In genomic region chr6:3847521-3847920, GRCh38 we compare ENCODE assay signal across 13 cellular contexts. TPM values are rescaled to one million over a fixed set of nuclear protein-coding genes. Genes with fewer than 3 reads are reported as not detected.
A peak's percentile ranks its signal among the peaks of the same experiment; 100 is the strongest.
DNase-seq lines count a peak whose midpoint lies in the region; ATAC-seq and TF ChIP-seq lines count a peak whose summit lies in the region.
"Had no signal": no experiment of that assay in that cellular context is flagged by ENCODE, and none has a peak within 500 bp of the region (broad histone marks: within the 10 kb centered on the region; RNA-seq: fewer than 3 reads in every experiment).

No MANE protein-coding gene starts in this region.

- no peaks in the 10 kb centered on the region for H3K9me3 ChIP-seq in duodenal mucosa (ENCODE audit: control insufficient read depth in 1 of 2, low read length in 2 of 2)
- H3K9me3 ChIP-seq: adrenal gland had no signal

- intact Hi-C loops in natural killer cell (cut with micrococcal nuclease): no loop called here

- no peak for ATAC-seq in natural killer cell
- ATAC-seq in HG03565 (IDR thresholded peaks at IDR 0.05; ENCODE audit: unreplicated experiment): no peak
- no peak for ATAC-seq in HG03571 (IDR thresholded peaks at IDR 0.05; ENCODE audit: unreplicated experiment)
- ATAC-seq: K562 had no signal

- H3K4me3 Mint-ChIP-seq in activated naive CD8-positive, alpha-beta T cell: peak overlapping the region; percentile 3
- H3K4me3 Mint-ChIP-seq in activated naive CD8-positive, alpha-beta T cell treated with anti-CD3 and anti-CD28 coated beads for 36 hours: no peak overlapping the region
- no peak overlapping the region for H3K4me3 Mint-ChIP-seq in natural killer cell

- H3K27ac Mint-ChIP-seq in activated naive CD8-positive, alpha-beta T cell: no peak overlapping the region
- no peak overlapping the region for H3K27ac Mint-ChIP-seq in activated naive CD8-positive, alpha-beta T cell treated with anti-CD3 and anti-CD28 coated beads for 36 hours
- H3K27ac Mint-ChIP-seq in natural killer cell: peak overlapping the region; percentile 13 to 73

- H3K27me3 Mint-ChIP-seq in activated naive CD8-positive, alpha-beta T cell: no peaks in the 10 kb centered on the region
- no peaks in the 10 kb centered on the region for H3K27me3 Mint-ChIP-seq in activated naive CD8-positive, alpha-beta T cell treated with anti-CD3 and anti-CD28 coated beads for 36 hours
- peaks cover 4 to 14% of the 10 kb centered on the region in 2 donors for H3K27me3 Mint-ChIP-seq in natural killer cell (ENCODE audit: low read depth in 2 of 2)

- no peaks in the 10 kb centered on the region for H3K9me3 Mint-ChIP-seq in activated naive CD8-positive, alpha-beta T cell (ENCODE audit: low read depth)
- no peaks in the 10 kb centered on the region for H3K9me3 Mint-ChIP-seq in activated naive CD8-positive, alpha-beta T cell treated with anti-CD3 and anti-CD28 coated beads for 36 hours
- no peaks in the 10 kb centered on the region for H3K9me3 Mint-ChIP-seq in natural killer cell

- H3K27me3 ChIP-seq in duodenal mucosa (ENCODE audit: control insufficient read depth in 1 of 2, insufficient read depth in 2 of 2, low read length in 2 of 2): no peaks in the 10 kb centered on the region
- H3K27me3 ChIP-seq: adrenal gland had no signal

- peak overlapping the region in 1 of 2 donors; percentile 3 for H3K9ac ChIP-seq in duodenal mucosa (ENCODE audit: low read depth in 1 of 2, low read length in 2 of 2)

- H3K36me3 Mint-ChIP-seq in activated naive CD8-positive, alpha-beta T cell: peaks cover 2% of the 10 kb centered on the region
- peaks cover 21% of the 10 kb centered on the region for H3K36me3 Mint-ChIP-seq in activated naive CD8-positive, alpha-beta T cell treated with anti-CD3 and anti-CD28 coated beads for 36 hours
- H3K36me3 Mint-ChIP-seq in natural killer cell: no peaks in the 10 kb centered on the region

- peak overlapping the region; percentile 39 for H3K27ac ChIP-seq in duodenal mucosa (ENCODE audit: low read depth, low read length)

- no peak for DNase-seq in activated naive CD8-positive, alpha-beta T cell treated with anti-CD3 and anti-CD28 coated beads for 36 hours
- no peak for DNase-seq in natural killer cell
- no peak for DNase-seq in SW 1271 (lab: John Stamatoyannopoulos, UW)
- no peak for DNase-seq in cerebellar cortex (ENCODE audit: low spot score)
- DNase-seq: adrenal gland, DND-41, NCI-H1417, NCI-H510A had no signal

- H3K4me1 Mint-ChIP-seq in activated naive CD8-positive, alpha-beta T cell (ENCODE audit: low read depth): peaks cover 9% of the 10 kb centered on the region
- peaks cover 7% of the 10 kb centered on the region for H3K4me1 Mint-ChIP-seq in activated naive CD8-positive, alpha-beta T cell treated with anti-CD3 and anti-CD28 coated beads for 36 hours
- H3K4me1 Mint-ChIP-seq in natural killer cell: peaks cover 16 to 21% of the 10 kb centered on the region in 2 donors

- H3K36me3 ChIP-seq in duodenal mucosa (ENCODE audit: control insufficient read depth in 1 of 2, insufficient read depth in 2 of 2, low read length in 2 of 2): no peaks in the 10 kb centered on the region
- H3K36me3 ChIP-seq: adrenal gland had no signal

- H3K4me1 ChIP-seq in duodenal mucosa (ENCODE audit: control insufficient read depth in 1 of 2, insufficient read depth in 2 of 2, low read length in 2 of 2): peaks cover 12 to 16% of the 10 kb centered on the region in 2 donors

- no peak for TF ChIP-seq CTCF in natural killer cell (IDR thresholded peaks at IDR 0.05)

- no peak overlapping the region for H3K4me3 ChIP-seq in duodenal mucosa (ENCODE audit: low read depth in 1 of 2, low read length in 2 of 2)
- H3K4me3 ChIP-seq: adrenal gland, K562 had no signal

RNA-seq across cellular contexts. Expression of gene FAM50B, which starts 1.7 kb away (rescaled TPM):
- total RNA-seq in activated naive CD8-positive, alpha-beta T cell treated with anti-CD3 and anti-CD28 coated beads for 36 hours: 1 to 10 TPM; 8.7 TPM
- 1 to 10 TPM; 1.9 to 4.7 (median 1.9) TPM for total RNA-seq in natural killer cell

Comparison
In these comparisons a context has a peak if more than half of its experiments do, and no peak if none do; other contexts are left out.
1. H3K27ac Mint-ChIP-seq: peak in natural killer cell (2 of 2); none in activated naive CD8-positive, alpha-beta T cell (single experiment) and activated naive CD8-positive, alpha-beta T cell treated with anti-CD3 and anti-CD28 coated beads for 36 hours (single experiment).